In the genomic region with DNA sequence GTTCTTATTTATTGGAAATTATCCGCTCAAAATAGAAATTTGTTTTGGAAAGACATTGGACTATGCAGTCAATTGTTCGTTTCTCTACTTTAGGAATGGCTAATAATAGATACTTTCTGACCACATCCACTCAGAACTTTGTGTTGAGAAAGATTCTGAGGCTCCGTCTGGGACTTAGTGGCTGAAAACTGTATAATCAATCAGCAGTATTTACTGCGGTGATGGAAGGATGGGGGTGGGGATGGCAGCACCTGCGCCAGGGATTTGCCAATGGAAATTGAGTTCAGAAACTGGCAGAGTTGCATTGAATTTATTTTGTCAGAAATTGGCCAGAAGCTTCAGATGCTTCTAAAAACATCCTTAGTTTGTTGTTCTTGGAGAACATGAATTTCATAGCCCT, we compare ENCODE assay signal across 20 cellular contexts.
"Had no signal": no experiment of that assay in that cellular context is flagged by ENCODE, and none has a peak within 500 bp of the region (broad histone marks: within the 10 kb centered on the region; RNA-seq: fewer than 3 reads in every experiment).

No MANE protein-coding gene starts in this region.

- H3K4me3 ChIP-seq: lower lobe of right lung, suprapubic skin, upper lobe of right lung had no signal

- ATAC-seq: activated CD8-positive, alpha-beta T cell treated with anti-CD3 and anti-CD28 coated beads, Interleukin-2, amount 10 ng/mL, durations not matched to agents 7 days and 5 days; natural killer cell treated with Interleukin-12 subunit alpha and Interleukin-12 subunit beta and Interleukin-15 and Interleukin-18, amount 100 ng/mL, for 72 hours had no signal

- DNase-seq: activated CD4-positive, alpha-beta T cell treated with anti-CD3 and anti-CD28 coated beads, Interleukin-2, amount 10 ng/mL, durations not matched to agents 7 days and 5 days; activated CD8-positive, alpha-beta T cell treated with anti-CD3 and anti-CD28 coated beads, Interleukin-2, amount 10 ng/mL, durations not matched to agents 7 days and 5 days; activated naive CD4-positive, alpha-beta T cell treated with Interleukin-2 at 50 U/mL for 16 hours; activated naive CD8-positive, alpha-beta T cell treated with anti-CD3 and anti-CD28 coated beads, Interleukin-2, amount 10 ng/mL, durations not matched to agents 7 days and 5 days; activated T-cell treated with anti-CD3 and anti-CD28 coated beads, Interleukin-2, amount 50 U/mL, for 24 hours; amygdala; central memory CD4-positive, alpha-beta T cell; cortex of kidney; effector CD4-positive, alpha-beta T cell; lower lobe of right lung; SK-N-SH; stimulated activated CD4-positive, alpha-beta T cell treated with anti-CD3 and anti-CD28 coated beads, Interleukin-12 subunit alpha, Interleukin-12 subunit beta, amount 100 ng/mL, for 4 hours; stimulated activated CD4-positive, alpha-beta T cell treated with anti-CD3 and anti-CD28 coated beads, Interleukin-1b, Interleukin-23, amount 100 ng/mL, for 48 hours; stimulated activated naive CD4-positive, alpha-beta T cell treated with Interleukin-2 at 50 U/mL for 16 hours; T-helper 1 cell; T-helper 9 cell; upper lobe of right lung had no signal

- H3K27ac ChIP-seq: parathyroid adenoma had no signal

- H3K27me3 ChIP-seq: suprapubic skin, upper lobe of right lung had no signal

- H3K9ac ChIP-seq: parathyroid adenoma, SK-N-SH had no signal

- H3K36me3 ChIP-seq: lower lobe of right lung, suprapubic skin, upper lobe of right lung had no signal

- H3K9me3 ChIP-seq: lower lobe of right lung, SK-N-SH, suprapubic skin, upper lobe of right lung had no signal
